20 cellular contexts compared by ENCODE assay signal in genomic region chr10:71777213-71777985, GRCh38. TPM values are rescaled to one million over a fixed set of nuclear protein-coding genes. Genes with fewer than 3 reads are reported as not detected.
"Had no signal": no experiment of that assay in that cellular context is flagged by ENCODE, and none has a peak within 500 bp of the region (broad histone marks: within the 10 kb centered on the region; RNA-seq: fewer than 3 reads in every experiment).

No MANE protein-coding gene starts in this region.

- H3K9me3 Mint-ChIP-seq: activated T-helper 2 cell treated with anti-CD3 and anti-CD28 coated beads, Interferon-gamma antibody, Interleukin-2, Interleukin-4, amounts not matched to agents 10 μg/mL and 5 μg/mL and 100 μg/mL, durations not matched to agents 14 hours and 24 hours and 36 hours; naive B cell; T-helper 2 cell treated with Interferon-gamma antibody and Interleukin-4, amounts not matched to agents 5 μg/mL and 100 μg/mL, for 36 hours had no signal

- H3K36me3 Mint-ChIP-seq: naive B cell had no signal

- H3K27me3 Mint-ChIP-seq: activated naive CD4-positive, alpha-beta T cell treated with anti-CD3 and anti-CD28 coated beads, Interleukin-2, amount 10 ng/mL, durations not matched to agents 7 days and 5 days had no signal

- H3K9me3 ChIP-seq: esophagus muscularis mucosa, prostate gland, right lobe of liver, suprapubic skin, upper lobe of right lung had no signal

- H3K27ac Mint-ChIP-seq: activated naive CD4-positive, alpha-beta T cell treated with anti-CD3 and anti-CD28 coated beads, Interleukin-2, amount 10 ng/mL, durations not matched to agents 7 days and 5 days; activated T-helper 2 cell treated with anti-CD3 and anti-CD28 coated beads, Interferon-gamma antibody, Interleukin-2, Interleukin-4, amounts not matched to agents 10 μg/mL and 5 μg/mL and 100 μg/mL, durations not matched to agents 14 hours and 24 hours and 36 hours; T-helper 2 cell treated with Interferon-gamma antibody and Interleukin-4, amounts not matched to agents 5 μg/mL and 100 μg/mL, for 36 hours had no signal

- H3K27ac ChIP-seq: brain microvascular endothelial cell, esophagus muscularis mucosa, prostate gland, right lobe of liver, suprapubic skin, upper lobe of right lung had no signal

- H3K4me3 Mint-ChIP-seq: activated naive CD4-positive, alpha-beta T cell treated with anti-CD3 and anti-CD28 coated beads, Interleukin-2, amount 10 ng/mL, durations not matched to agents 7 days and 5 days; T-helper 2 cell treated with Interferon-gamma antibody and Interleukin-4, amounts not matched to agents 5 μg/mL and 100 μg/mL, for 36 hours had no signal

- H3K4me3 ChIP-seq: dorsolateral prefrontal cortex, esophagus muscularis mucosa, lung, prostate gland, right lobe of liver, suprapubic skin, upper lobe of right lung had no signal

- ATAC-seq: right lobe of liver, upper lobe of right lung had no signal

- H3K4me1 ChIP-seq: prostate gland had no signal

- H3K36me3 ChIP-seq: brain microvascular endothelial cell, esophagus muscularis mucosa, prostate gland, right lobe of liver, suprapubic skin, upper lobe of right lung had no signal

- H3K27me3 ChIP-seq: brain microvascular endothelial cell, esophagus muscularis mucosa, right lobe of liver, suprapubic skin, upper lobe of right lung had no signal

- DNase-seq: activated CD4-positive, alpha-beta T cell treated with anti-CD3 and anti-CD28 coated beads for 1 hour; activated naive CD4-positive, alpha-beta T cell treated with anti-CD3 and anti-CD28 coated beads, Interleukin-2, amount 10 ng/mL, durations not matched to agents 7 days and 5 days; activated T-cell treated with anti-CD3 and anti-CD28 coated beads for 4 hours; brain microvascular endothelial cell; dorsolateral prefrontal cortex; glutamatergic neuron; midbrain; naive B cell; occipital lobe; right lobe of liver; stimulated activated CD4-positive, alpha-beta T cell treated with anti-CD3 and anti-CD28 coated beads, Interleukin-2, amount 100 ng/mL, for 24 hours; stimulated activated naive CD4-positive, alpha-beta T cell; upper lobe of right lung had no signal

RNA-seq across cellular contexts. Expression of gene C10orf105, which starts 57.8 kb away (rescaled TPM):
- total RNA-seq: fibroblast of villous mesenchyme had no signal
